In the genomic region with DNA sequence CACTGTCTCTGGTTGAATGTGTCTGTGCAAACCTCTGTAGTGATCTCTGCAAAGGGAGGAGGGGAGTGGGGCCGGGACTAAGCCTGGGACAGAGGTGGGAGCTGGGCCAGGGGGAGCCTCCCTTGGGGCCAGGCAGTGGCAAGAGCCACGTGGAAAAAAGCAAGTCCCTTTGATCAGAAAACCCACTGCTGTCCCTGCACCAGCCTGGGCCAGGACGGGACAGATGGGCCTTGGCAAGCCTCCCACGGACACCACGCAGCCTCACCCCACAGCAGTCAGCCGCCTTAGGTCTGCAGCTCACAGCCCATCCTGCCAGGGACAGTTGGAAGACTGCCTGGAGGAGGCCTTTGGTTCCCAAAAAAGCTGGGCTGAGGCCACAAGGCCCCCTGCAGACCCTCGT, we compare ENCODE assay signal across 1 cellular context.
TF ChIP-seq lines count a peak whose summit lies in the region.

No MANE protein-coding gene starts in this region.

TF ChIP-seq in IMR-90, 13 proteins besides CTCF, POLR2A, EP300 and RAD21 (continued from another document):
- TF ChIP-seq, protein P1, sequence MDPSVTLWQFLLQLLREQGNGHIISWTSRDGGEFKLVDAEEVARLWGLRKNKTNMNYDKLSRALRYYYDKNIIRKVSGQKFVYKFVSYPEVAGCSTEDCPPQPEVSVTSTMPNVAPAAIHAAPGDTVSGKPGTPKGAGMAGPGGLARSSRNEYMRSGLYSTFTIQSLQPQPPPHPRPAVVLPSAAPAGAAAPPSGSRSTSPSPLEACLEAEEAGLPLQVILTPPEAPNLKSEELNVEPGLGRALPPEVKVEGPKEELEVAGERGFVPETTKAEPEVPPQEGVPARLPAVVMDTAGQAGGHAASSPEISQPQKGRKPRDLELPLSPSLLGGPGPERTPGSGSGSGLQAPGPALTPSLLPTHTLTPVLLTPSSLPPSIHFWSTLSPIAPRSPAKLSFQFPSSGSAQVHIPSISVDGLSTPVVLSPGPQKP (IDR thresholded peaks at IDR 0.05; ENCODE audit: borderline replicate concordance, low read depth, low read length) = no peak
